In genomic region chr14:21103710-21104447, GRCh38 we compare ENCODE assay signal across 9 cellular contexts.
DNase-seq lines count a peak whose midpoint lies in the region; ATAC-seq and FAIRE-seq lines count a peak whose summit lies in the region.
"Had no signal": no experiment of that assay in that cellular context is flagged by ENCODE, and none has a peak within 500 bp of the region (broad histone marks: within the 10 kb centered on the region; RNA-seq: fewer than 3 reads in every experiment).

No MANE protein-coding gene starts in this region.

- H3K27ac ChIP-seq in BLaER1 (peak overlapping the region; percentile 100), cingulate gyrus (ENCODE audit: low read depth, low read length) (peak overlapping the region; percentile 99), layer of hippocampus (ENCODE audit: low read depth, low read length) (peak overlapping the region; percentile 99)

- H4K20me1 ChIP-seq in BLaER1 = no peaks in the 10 kb centered on the region

- H3K36me3 ChIP-seq in BLaER1 = no peaks in the 10 kb centered on the region

- H3K9me3 ChIP-seq in BLaER1 = no peaks in the 10 kb centered on the region

- H3K4me3 ChIP-seq in BLaER1 = peak overlapping the region; percentile 87

- peak; percentile 91 for ATAC-seq in HG03442 (IDR thresholded peaks at IDR 0.05; ENCODE audit: unreplicated experiment)

- DNase-seq in GM19239 (ENCODE audit: insufficient read length, low spot score) (peak; percentile 96), NCI-H510A treated with DMSO at 0.1 percent for 48 hours (lab: John Stamatoyannopoulos, UW) (peak; percentile 94)
- DNase-seq in activated CD4-positive, alpha-beta T cell treated with anti-CD3 and anti-CD28 coated beads for 4 hours = peak; percentile 93 to 94
- peak; percentile 83 to 89 (median 86) for DNase-seq in stimulated activated CD4-positive, alpha-beta T cell treated with anti-CD3 and anti-CD28 coated beads, Interleukin-1b, Interleukin-23, amount 100 ng/mL, for 24 hours (ENCODE audit: low read depth in 4 of 4, low spot score in 1 of 4)

- H3K4me2 ChIP-seq in BLaER1 = peak overlapping the region; percentile 83

- peak; percentile 86 for FAIRE-seq in GM19239 (lab: Jason Lieb, UNC)
- FAIRE-seq: islet of Langerhans had no signal

- H3K27me3 ChIP-seq in BLaER1 = no peaks in the 10 kb centered on the region
- no peaks in the 10 kb centered on the region for H3K27me3 ChIP-seq in layer of hippocampus (ENCODE audit: control insufficient read depth, insufficient read depth, low read length)

- H3K9ac ChIP-seq in BLaER1 = peak overlapping the region; percentile 99

- H3K4me1 ChIP-seq in BLaER1 = peaks cover 57% of the 10 kb centered on the region

Comparison
In these comparisons a context has a peak if more than half of its experiments do, and no peak if none do; other contexts are left out.
1. Peak in every context shown above with its lines: DNase-seq, ATAC-seq, H3K4me3 ChIP-seq and H3K27ac ChIP-seq.